ENCODE assay signal across 3 cellular contexts in genomic region chr12:25352942-25353341, GRCh38.
DNase-seq lines count a peak whose midpoint lies in the region; ATAC-seq, FAIRE-seq and TF ChIP-seq lines count a peak whose summit lies in the region.
"Not testable (repeated sequence)": the region's sequence is repeated elsewhere in the genome, so short reads cannot be mapped to it uniquely, and the experiment has no call there.

No MANE protein-coding gene starts in this region.

- H3K9me2 ChIP-seq in GM23338 (ENCODE audit: insufficient read depth): not testable (repeated sequence)

- not testable (repeated sequence) for TF ChIP-seq CTCF in GM23338 (conservative IDR thresholded peaks at IDR 0.05; ENCODE audit: low read depth in 2 of 2); HEK293 (tag by site-specific recombination; IDR thresholded peaks at IDR 0.05)

- not testable (repeated sequence) for H3K4me3 ChIP-seq in GM23338; HEK293 (ENCODE audit: low read depth, low read length)

- H3K27ac ChIP-seq in GM23338 (ENCODE audit: low read depth); HEK293 (ENCODE audit: extremely low read depth, low read depth, low read length): not testable (repeated sequence)

- not testable (repeated sequence) for H3K4me3 Mint-ChIP-seq in GM23338

- not testable (repeated sequence) for H3K36me3 ChIP-seq in GM23338 (ENCODE audit: insufficient read depth); HEK293 (ENCODE audit: control insufficient read depth in 2 of 2, insufficient read depth in 1 of 2, low read length in 2 of 2)

- not testable (repeated sequence) for H3K27me3 Mint-ChIP-seq in GM23338 (ENCODE audit: insufficient read depth, low read depth, poor library complexity)

- not testable (repeated sequence) for H3K4me2 ChIP-seq in GM23338

- H3K27me3 ChIP-seq in GM23338 (ENCODE audit: insufficient read depth): not testable (repeated sequence)

- not testable (repeated sequence) for H3F3A ChIP-seq in GM23338 (replicated peaks; ENCODE audit: low read depth)

- peak; percentile 76 for FAIRE-seq in HTR-8/SVneo (lab: Jason Lieb, UNC)

- peaks cover 13% of the 10 kb centered on the region; the same call in 2 of the 3 replicates for H3K4me1 Mint-ChIP-seq in GM23338

- H3K9me3 Mint-ChIP-seq in GM23338: not testable (repeated sequence)

- H4K20me1 ChIP-seq in GM23338 (replicated peaks; ENCODE audit: insufficient read depth): not testable (repeated sequence)

- DNase-seq in GM23338 (ENCODE audit: low spot score); HTR-8/SVneo (ENCODE audit: insufficient read length, low spot score): not testable (repeated sequence)

- 0 out of 2 replicates have a peak overlapping the region, but pooled peaks have one; percentile 23 for H2AFZ ChIP-seq in GM23338

- H3K27ac Mint-ChIP-seq in GM23338: not testable (repeated sequence)

- not testable (repeated sequence) for H3K36me3 Mint-ChIP-seq in GM23338 (ENCODE audit: low read depth)

- POLR2A ChIA-PET in HEK293 (lab: Yijun Ruan, JAX): not testable (repeated sequence)

- not testable (repeated sequence) for H3K4me1 ChIP-seq in GM23338 (ENCODE audit: insufficient read depth); HEK293 (ENCODE audit: control insufficient read depth, insufficient read depth, low read length)

- H3K9me3 ChIP-seq in HEK293 (ENCODE audit: control insufficient read depth, insufficient read depth, low read depth, low read length): not testable (repeated sequence)

- not testable (repeated sequence) for H3K79me2 ChIP-seq in GM23338 (replicated peaks; ENCODE audit: insufficient read depth)

- CTCF ChIA-PET in HEK293 (lab: Yijun Ruan, JAX): interaction anchor here (0.6 kb wide), 1 partner anchor 57 kb away, joined by 3 read pairs; no protein-coding TSS in a partner anchor

- ATAC-seq in GM23338: not testable (repeated sequence)

TF ChIP-seq in HEK293, 187 proteins besides CTCF, POLR2A, EP300 and RAD21:
- peak; percentile 90 for TF ChIP-seq ZNF146 (tag by site-specific recombination; IDR thresholded peaks at IDR 0.05)
